ENCODE assay signal across 1 cellular context in the genomic region with DNA sequence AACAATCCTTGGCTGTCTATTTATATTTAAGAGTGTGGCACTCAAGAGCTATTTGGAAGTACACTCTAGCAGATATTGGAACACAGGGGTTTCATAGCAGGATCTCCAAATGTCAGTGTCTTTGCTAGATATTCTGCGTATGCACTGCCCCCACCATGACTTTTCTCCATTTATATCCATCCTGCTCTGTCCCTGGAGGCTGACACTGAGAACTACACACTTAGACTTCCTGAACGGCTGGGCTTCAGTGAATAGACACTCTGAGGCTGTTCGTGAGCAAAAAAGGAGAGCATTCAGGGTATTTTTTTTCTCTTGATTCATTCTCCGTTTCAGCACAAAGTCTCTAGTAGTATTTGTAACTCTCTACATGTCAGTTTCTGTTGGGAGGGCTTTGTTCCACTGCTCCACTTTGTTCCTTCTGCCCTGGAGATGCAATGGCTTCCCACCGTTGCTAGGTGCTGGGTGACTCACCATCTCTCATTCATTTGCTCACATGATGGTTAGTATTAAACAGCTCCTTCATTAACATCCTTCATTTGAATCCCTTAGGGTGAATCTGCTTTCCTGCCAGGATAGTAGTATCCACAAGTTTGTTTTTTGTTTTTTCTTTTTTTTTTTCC.
TF ChIP-seq lines count a peak whose summit lies in the region.

No MANE protein-coding gene starts in this region.

TF ChIP-seq in GM12878, 131 proteins besides CTCF, POLR2A, EP300 and RAD21 (continued from another document):
- TF ChIP-seq, protein P1, sequence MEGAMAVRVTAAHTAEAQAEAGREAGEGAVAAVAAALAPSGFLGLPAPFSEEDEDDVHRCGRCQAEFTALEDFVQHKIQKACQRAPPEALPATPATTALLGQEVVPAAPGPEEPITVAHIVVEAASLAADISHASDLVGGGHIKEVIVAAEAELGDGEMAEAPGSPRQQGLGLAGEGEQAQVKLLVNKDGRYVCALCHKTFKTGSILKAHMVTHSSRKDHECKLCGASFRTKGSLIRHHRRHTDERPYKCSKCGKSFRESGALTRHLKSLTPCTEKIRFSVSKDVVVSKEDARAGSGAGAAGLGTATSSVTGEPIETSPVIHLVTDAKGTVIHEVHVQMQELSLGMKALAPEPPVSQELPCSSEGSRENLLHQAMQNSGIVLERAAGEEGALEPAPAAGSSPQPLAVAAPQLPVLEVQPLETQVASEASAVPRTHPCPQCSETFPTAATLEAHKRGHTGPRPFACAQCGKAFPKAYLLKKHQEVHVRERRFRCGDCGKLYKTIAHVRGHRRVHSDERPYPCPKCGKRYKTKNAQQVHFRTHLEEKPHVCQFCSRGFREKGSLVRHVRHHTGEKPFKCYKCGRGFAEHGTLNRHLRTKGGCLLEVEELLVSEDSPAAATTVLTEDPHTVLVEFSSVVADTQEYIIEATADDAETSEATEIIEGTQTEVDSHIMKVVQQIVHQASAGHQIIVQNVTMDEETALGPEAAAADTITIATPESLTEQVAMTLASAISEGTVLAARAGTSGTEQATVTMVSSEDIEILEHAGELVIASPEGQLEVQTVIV (IDR thresholded peaks at IDR 0.05; ENCODE audit: borderline replicate concordance, partially characterized antibody), result no peak
- TF ChIP-seq, protein P2, sequence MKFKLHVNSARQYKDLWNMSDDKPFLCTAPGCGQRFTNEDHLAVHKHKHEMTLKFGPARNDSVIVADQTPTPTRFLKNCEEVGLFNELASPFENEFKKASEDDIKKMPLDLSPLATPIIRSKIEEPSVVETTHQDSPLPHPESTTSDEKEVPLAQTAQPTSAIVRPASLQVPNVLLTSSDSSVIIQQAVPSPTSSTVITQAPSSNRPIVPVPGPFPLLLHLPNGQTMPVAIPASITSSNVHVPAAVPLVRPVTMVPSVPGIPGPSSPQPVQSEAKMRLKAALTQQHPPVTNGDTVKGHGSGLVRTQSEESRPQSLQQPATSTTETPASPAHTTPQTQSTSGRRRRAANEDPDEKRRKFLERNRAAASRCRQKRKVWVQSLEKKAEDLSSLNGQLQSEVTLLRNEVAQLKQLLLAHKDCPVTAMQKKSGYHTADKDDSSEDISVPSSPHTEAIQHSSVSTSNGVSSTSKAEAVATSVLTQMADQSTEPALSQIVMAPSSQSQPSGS (IDR thresholded peaks at IDR 0.05; ENCODE audit: low read length), result no peak
- TF ChIP-seq FOXK2 (IDR thresholded peaks at IDR 0.05), result no peak
- no peak for TF ChIP-seq SMC3 (IDR thresholded peaks at IDR 0.05; ENCODE audit: borderline replicate concordance, low read length)
- TF ChIP-seq IKZF2 (IDR thresholded peaks at IDR 0.05), result no peak
- no peak for TF ChIP-seq RBBP5 (conservative IDR thresholded peaks at IDR 0.05)
- TF ChIP-seq, protein P3, sequence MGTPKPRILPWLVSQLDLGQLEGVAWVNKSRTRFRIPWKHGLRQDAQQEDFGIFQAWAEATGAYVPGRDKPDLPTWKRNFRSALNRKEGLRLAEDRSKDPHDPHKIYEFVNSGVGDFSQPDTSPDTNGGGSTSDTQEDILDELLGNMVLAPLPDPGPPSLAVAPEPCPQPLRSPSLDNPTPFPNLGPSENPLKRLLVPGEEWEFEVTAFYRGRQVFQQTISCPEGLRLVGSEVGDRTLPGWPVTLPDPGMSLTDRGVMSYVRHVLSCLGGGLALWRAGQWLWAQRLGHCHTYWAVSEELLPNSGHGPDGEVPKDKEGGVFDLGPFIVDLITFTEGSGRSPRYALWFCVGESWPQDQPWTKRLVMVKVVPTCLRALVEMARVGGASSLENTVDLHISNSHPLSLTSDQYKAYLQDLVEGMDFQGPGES (IDR thresholded peaks at IDR 0.05), result no peak
- TF ChIP-seq DPF2 (IDR thresholded peaks at IDR 0.05), result no peak
- TF ChIP-seq, protein P4, sequence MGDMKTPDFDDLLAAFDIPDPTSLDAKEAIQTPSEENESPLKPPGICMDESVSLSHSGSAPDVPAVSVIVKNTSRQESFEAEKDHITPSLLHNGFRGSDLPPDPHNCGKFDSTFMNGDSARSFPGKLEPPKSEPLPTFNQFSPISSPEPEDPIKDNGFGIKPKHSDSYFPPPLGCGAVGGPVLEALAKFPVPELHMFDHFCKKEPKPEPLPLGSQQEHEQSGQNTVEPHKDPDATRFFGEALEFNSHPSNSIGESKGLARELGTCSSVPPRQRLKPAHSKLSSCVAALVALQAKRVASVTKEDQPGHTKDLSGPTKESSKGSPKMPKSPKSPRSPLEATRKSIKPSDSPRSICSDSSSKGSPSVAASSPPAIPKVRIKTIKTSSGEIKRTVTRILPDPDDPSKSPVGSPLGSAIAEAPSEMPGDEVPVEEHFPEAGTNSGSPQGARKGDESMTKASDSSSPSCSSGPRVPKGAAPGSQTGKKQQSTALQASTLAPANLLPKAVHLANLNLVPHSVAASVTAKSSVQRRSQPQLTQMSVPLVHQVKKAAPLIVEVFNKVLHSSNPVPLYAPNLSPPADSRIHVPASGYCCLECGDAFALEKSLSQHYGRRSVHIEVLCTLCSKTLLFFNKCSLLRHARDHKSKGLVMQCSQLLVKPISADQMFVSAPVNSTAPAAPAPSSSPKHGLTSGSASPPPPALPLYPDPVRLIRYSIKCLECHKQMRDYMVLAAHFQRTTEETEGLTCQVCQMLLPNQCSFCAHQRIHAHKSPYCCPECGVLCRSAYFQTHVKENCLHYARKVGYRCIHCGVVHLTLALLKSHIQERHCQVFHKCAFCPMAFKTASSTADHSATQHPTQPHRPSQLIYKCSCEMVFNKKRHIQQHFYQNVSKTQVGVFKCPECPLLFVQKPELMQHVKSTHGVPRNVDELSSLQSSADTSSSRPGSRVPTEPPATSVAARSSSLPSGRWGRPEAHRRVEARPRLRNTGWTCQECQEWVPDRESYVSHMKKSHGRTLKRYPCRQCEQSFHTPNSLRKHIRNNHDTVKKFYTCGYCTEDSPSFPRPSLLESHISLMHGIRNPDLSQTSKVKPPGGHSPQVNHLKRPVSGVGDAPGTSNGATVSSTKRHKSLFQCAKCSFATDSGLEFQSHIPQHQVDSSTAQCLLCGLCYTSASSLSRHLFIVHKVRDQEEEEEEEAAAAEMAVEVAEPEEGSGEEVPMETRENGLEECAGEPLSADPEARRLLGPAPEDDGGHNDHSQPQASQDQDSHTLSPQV (IDR thresholded peaks at IDR 0.05), result no peak
- no peak for TF ChIP-seq POLR2AphosphoS5 (IDR thresholded peaks at IDR 0.05; ENCODE audit: low read length)
- TF ChIP-seq CEBPB (IDR thresholded peaks at IDR 0.05; ENCODE audit: borderline replicate concordance in 1 of 2, low read depth in 2 of 2, low read length in 2 of 2), result no peak
- no peak for TF ChIP-seq CHD4 (IDR thresholded peaks at IDR 0.05)
- no peak for TF ChIP-seq BRCA1 (IDR thresholded peaks at IDR 0.05; ENCODE audit: low read depth, low read length)
- no peak for TF ChIP-seq CREM (IDR thresholded peaks at IDR 0.05; ENCODE audit: low read depth)
- TF ChIP-seq, protein P5, sequence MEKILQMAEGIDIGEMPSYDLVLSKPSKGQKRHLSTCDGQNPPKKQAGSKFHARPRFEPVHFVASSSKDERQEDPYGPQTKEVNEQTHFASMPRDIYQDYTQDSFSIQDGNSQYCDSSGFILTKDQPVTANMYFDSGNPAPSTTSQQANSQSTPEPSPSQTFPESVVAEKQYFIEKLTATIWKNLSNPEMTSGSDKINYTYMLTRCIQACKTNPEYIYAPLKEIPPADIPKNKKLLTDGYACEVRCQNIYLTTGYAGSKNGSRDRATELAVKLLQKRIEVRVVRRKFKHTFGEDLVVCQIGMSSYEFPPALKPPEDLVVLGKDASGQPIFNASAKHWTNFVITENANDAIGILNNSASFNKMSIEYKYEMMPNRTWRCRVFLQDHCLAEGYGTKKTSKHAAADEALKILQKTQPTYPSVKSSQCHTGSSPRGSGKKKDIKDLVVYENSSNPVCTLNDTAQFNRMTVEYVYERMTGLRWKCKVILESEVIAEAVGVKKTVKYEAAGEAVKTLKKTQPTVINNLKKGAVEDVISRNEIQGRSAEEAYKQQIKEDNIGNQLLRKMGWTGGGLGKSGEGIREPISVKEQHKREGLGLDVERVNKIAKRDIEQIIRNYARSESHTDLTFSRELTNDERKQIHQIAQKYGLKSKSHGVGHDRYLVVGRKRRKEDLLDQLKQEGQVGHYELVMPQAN (conservative IDR thresholded peaks at IDR 0.05), result no peak
- TF ChIP-seq, protein P6, sequence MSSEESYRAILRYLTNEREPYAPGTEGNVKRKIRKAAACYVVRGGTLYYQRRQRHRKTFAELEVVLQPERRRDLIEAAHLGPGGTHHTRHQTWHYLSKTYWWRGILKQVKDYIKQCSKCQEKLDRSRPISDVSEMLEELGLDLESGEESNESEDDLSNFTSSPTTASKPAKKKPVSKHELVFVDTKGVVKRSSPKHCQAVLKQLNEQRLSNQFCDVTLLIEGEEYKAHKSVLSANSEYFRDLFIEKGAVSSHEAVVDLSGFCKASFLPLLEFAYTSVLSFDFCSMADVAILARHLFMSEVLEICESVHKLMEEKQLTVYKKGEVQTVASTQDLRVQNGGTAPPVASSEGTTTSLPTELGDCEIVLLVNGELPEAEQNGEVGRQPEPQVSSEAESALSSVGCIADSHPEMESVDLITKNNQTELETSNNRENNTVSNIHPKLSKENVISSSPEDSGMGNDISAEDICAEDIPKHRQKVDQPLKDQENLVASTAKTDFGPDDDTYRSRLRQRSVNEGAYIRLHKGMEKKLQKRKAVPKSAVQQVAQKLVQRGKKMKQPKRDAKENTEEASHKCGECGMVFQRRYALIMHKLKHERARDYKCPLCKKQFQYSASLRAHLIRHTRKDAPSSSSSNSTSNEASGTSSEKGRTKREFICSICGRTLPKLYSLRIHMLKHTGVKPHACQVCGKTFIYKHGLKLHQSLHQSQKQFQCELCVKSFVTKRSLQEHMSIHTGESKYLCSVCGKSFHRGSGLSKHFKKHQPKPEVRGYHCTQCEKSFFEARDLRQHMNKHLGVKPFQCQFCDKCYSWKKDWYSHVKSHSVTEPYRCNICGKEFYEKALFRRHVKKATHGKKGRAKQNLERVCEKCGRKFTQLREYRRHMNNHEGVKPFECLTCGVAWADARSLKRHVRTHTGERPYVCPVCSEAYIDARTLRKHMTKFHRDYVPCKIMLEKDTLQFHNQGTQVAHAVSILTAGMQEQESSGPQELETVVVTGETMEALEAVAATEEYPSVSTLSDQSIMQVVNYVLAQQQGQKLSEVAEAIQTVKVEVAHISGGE (CRISPR knock-in tag; IDR thresholded peaks at IDR 0.05), result no peak
TF ChIP-seq in GM12878: peak in this region for 0.
